In the genomic region with DNA sequence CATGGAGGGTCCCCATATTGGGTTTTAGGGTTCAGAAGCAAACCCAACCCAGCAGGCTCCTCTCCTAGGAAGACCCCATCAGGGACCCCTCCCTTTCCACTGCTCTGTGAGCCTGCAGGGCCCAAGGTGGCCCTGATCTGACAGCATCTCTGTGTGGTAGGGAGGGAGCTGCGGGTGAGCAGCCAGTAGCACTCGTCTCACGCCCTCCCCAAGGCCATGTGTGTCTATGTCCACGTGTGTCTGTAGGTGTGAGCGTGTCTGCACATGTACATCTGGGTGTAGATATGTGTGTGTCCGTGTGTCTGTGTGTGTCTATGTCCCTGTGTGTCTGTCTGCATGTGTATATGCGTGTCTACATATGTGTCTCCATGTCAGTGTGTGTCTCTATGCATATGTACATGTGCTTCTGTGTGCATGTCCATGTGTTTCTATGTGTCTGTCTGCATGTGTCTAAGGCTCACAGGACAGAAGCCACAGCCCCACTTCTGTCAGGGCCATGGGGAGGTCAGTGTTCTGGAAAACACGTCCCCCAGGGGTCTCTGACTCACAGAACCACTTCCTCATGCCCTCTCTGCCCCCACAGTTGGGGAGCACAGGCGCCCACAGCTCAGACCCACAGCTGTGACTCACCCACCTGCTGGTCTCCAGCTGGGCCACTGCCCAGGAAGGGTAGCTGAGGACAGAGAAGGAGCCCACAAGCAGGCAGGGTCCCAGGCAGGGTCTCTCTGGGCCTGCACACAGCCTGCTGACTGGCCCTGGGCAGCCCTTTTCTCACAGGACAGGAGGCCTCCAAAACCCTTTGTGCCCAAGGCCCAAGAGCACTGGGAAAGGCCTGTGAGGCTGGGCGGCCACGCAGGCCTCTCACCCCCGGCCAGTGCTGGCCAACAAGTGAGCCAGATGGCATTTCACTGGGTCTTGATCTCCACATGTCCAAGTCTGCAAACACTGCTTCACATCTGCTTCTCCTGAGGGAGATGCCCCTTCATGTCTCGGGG, we compare ENCODE assay signal across 10 cellular contexts.
DNase-seq lines count a peak whose midpoint lies in the region; ATAC-seq and TF ChIP-seq lines count a peak whose summit lies in the region.
"Had no signal": no experiment of that assay in that cellular context is flagged by ENCODE, and none has a peak within 500 bp of the region (broad histone marks: within the 10 kb centered on the region; RNA-seq: fewer than 3 reads in every experiment).

No MANE protein-coding gene starts in this region.

- H3K4me3 ChIP-seq in right atrium auricular region (no peak overlapping the region), stomach (no peak overlapping the region)

- no peaks in the 10 kb centered on the region for H3K36me3 Mint-ChIP-seq in activated naive CD8-positive, alpha-beta T cell treated with anti-CD3 and anti-CD28 coated beads, Interleukin-2, amount 10 ng/mL, durations not matched to agents 7 days and 5 days

- H3K9me3 Mint-ChIP-seq in activated naive CD8-positive, alpha-beta T cell treated with anti-CD3 and anti-CD28 coated beads, Interleukin-2, amount 10 ng/mL, durations not matched to agents 7 days and 5 days = no peaks in the 10 kb centered on the region

- ATAC-seq in activated naive CD8-positive, alpha-beta T cell treated with anti-CD3 and anti-CD28 coated beads, Interleukin-2, amount 10 ng/mL, durations not matched to agents 7 days and 5 days (ENCODE audit: low read depth) = peak; percentile 41
- ATAC-seq in HG03378 (IDR thresholded peaks at IDR 0.05; ENCODE audit: unreplicated experiment) = no peak
- no peak for ATAC-seq in GM18861 (IDR thresholded peaks at IDR 0.05; ENCODE audit: unreplicated experiment)
- ATAC-seq: Panc1 had no signal

- no peak for TF ChIP-seq POLR2A in stomach (IDR thresholded peaks at IDR 0.05)

- H3K27ac ChIP-seq in right atrium auricular region (no peak overlapping the region), stomach (peak overlapping the region in 4 of 5 donors; percentile 53 to 70 (median 64))
- H3K27ac ChIP-seq: 22Rv1 had no signal

- H3K4me1 Mint-ChIP-seq in activated naive CD8-positive, alpha-beta T cell treated with anti-CD3 and anti-CD28 coated beads, Interleukin-2, amount 10 ng/mL, durations not matched to agents 7 days and 5 days = peaks cover 10% of the 10 kb centered on the region

- H3K4me3 Mint-ChIP-seq in activated naive CD8-positive, alpha-beta T cell treated with anti-CD3 and anti-CD28 coated beads, Interleukin-2, amount 10 ng/mL, durations not matched to agents 7 days and 5 days = peak overlapping the region; percentile 5

- intact Hi-C loops in stomach (cut with DNase I; ENCODE audit: low total_unique reads) = no loop called here

- no peaks in the 10 kb centered on the region for H3K27me3 Mint-ChIP-seq in activated naive CD8-positive, alpha-beta T cell treated with anti-CD3 and anti-CD28 coated beads, Interleukin-2, amount 10 ng/mL, durations not matched to agents 7 days and 5 days

- POLR2A ChIA-PET in activated naive CD8-positive, alpha-beta T cell treated with anti-CD3 and anti-CD28 coated beads, Interleukin-2, amount 10 ng/mL, durations not matched to agents 7 days and 5 days (lab: Charles Lee) = no interaction called here

- H3K9me3 ChIP-seq in right atrium auricular region (no peaks in the 10 kb centered on the region), stomach (no peaks in the 10 kb centered on the region)

- H3K27me3 ChIP-seq in right atrium auricular region = no peaks in the 10 kb centered on the region
- H3K27me3 ChIP-seq in stomach = no peaks in the 10 kb centered on the region

- TF ChIP-seq EP300 in stomach (IDR thresholded peaks at IDR 0.05) = no peak

- TF ChIP-seq CTCF in right atrium auricular region (IDR thresholded peaks at IDR 0.05) (no peak), stomach (IDR thresholded peaks at IDR 0.05) (no peak)

- H3K4me1 ChIP-seq in right atrium auricular region (peaks cover 0 to 23% of the 10 kb centered on the region in 2 donors), stomach (peaks cover 22 to 43% (median 32%) of the 10 kb centered on the region in 4 donors)

- DNase-seq in NK-92 treated with Interleukin-12 subunit alpha and Interleukin-12 subunit beta, amount 100 ng/mL, for 24 hours (lab: John Stamatoyannopoulos, UW) = peak; percentile 59
- DNase-seq in NK-92 (lab: John Stamatoyannopoulos, UW; ENCODE audit: unreplicated experiment) (no peak), right atrium auricular region (ENCODE audit: low spot score) (peak; percentile 75), stomach (peak; percentile 51), DMS53 (lab: John Stamatoyannopoulos, UW) (no peak)
- DNase-seq in activated naive CD8-positive, alpha-beta T cell treated with anti-CD3 and anti-CD28 coated beads, Interleukin-2, amount 10 ng/mL, durations not matched to agents 7 days and 5 days = no peak

- H3K27ac Mint-ChIP-seq in activated naive CD8-positive, alpha-beta T cell treated with anti-CD3 and anti-CD28 coated beads, Interleukin-2, amount 10 ng/mL, durations not matched to agents 7 days and 5 days = no peak overlapping the region

- 74 to 82% (median 80%) methylated on average over 12 to 13 of the region's 13 CpGs for WGBS in stomach, 5 donors

- H3K36me3 ChIP-seq in right atrium auricular region (no peaks in the 10 kb centered on the region), stomach (no peaks in the 10 kb centered on the region)

Comparison
In these comparisons a context has a peak if more than half of its experiments do, and no peak if none do; other contexts are left out.
1. DNase-seq: peak in NK-92 treated with Interleukin-12 subunit alpha and Interleukin-12 subunit beta, amount 100 ng/mL, for 24 hours (single experiment), right atrium auricular region (single experiment) and stomach (single experiment); none in NK-92 (single experiment), activated naive CD8-positive, alpha-beta T cell treated with anti-CD3 and anti-CD28 coated beads, Interleukin-2, amount 10 ng/mL, durations not matched to agents 7 days and 5 days (single experiment) and DMS53 (single experiment).
2. H3K27ac ChIP-seq: peak in stomach (4 of 5); none in right atrium auricular region (0 of 2).